In the genomic region with DNA sequence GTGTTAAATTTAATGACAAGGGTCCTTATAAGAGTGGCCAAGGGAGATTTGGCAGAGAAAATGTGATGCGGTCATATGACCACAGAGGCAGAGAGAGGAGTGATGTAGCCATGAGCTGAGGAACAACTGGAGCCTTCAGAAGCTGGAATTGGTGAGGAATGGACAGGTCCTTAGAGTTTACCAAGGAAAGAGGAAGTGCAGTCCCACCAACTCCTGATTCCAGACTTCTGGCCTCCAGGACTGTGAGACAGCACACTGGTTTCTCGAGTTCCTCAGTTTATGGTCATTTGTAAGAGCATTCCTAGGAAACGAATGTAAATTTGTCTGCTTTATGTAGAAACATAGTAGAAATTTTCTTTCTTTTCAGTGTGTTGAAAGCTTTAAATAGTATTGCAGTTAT, we compare ENCODE assay signal across 26 cellular contexts.
"Had no signal": no experiment of that assay in that cellular context is flagged by ENCODE, and none has a peak within 500 bp of the region (broad histone marks: within the 10 kb centered on the region; RNA-seq: fewer than 3 reads in every experiment).

No MANE protein-coding gene starts in this region.

- H3K27me3 Mint-ChIP-seq: activated B cell treated with CpG ODN at 0.5 μM for 24 hours; activated naive CD8-positive, alpha-beta T cell; central memory CD8-positive, alpha-beta T cell; natural killer cell treated with Interleukin-12 subunit alpha and Interleukin-12 subunit beta and Interleukin-15 and Interleukin-18, amount 100 ng/mL, for 72 hours had no signal

- H3K27ac ChIP-seq: adrenal gland, ascending aorta, brain microvascular endothelial cell, esophagus squamous epithelium, heart left ventricle, left lung, neutrophil, pancreas, psoas muscle, right atrium auricular region had no signal

- H3K27me3 ChIP-seq: adrenal gland, ascending aorta, brain microvascular endothelial cell, esophagus squamous epithelium, heart left ventricle, left lung, neutrophil, pancreas, right atrium auricular region had no signal

- DNase-seq: activated B cell treated with CpG ODN at 0.5 μM for 24 hours; activated CD4-positive, alpha-beta T cell treated with anti-CD3 and anti-CD28 coated beads for 4 hours; activated CD4-positive, alpha-beta T cell treated with anti-CD3 and anti-CD28 coated beads, Interleukin-2, amount 50 U/mL, for 48 hours; activated CD8-positive, alpha-beta memory T cell treated with anti-CD3 and anti-CD28 coated beads, Interleukin-2, amount 50 U/mL, for 48 hours; activated naive CD4-positive, alpha-beta T cell; activated T-cell treated with anti-CD3 and anti-CD28 coated beads, Interleukin-2, amount 50 U/mL, for 4 hours; adrenal gland; brain microvascular endothelial cell; esophagus squamous epithelium; heart left ventricle; kidney glomerular epithelial cell; left lung; midbrain; pancreas; psoas muscle; stimulated activated CD4-positive, alpha-beta T cell treated with anti-CD3 and anti-CD28 coated beads, Interleukin-4, amount 100 ng/mL, for 24 hours; stimulated activated naive CD4-positive, alpha-beta T cell treated with Interleukin-2 at 50 U/mL for 16 hours; T-helper 9 cell had no signal

- H3K9me3 ChIP-seq: adrenal gland, ascending aorta, esophagus squamous epithelium, left lung, neutrophil, pancreas, psoas muscle, right atrium auricular region had no signal

- H3K36me3 Mint-ChIP-seq: activated naive CD8-positive, alpha-beta T cell; natural killer cell treated with Interleukin-12 subunit alpha and Interleukin-12 subunit beta and Interleukin-15 and Interleukin-18, amount 100 ng/mL, for 72 hours had no signal

- ATAC-seq: activated T-cell treated with anti-CD3 and anti-CD28 coated beads, Interleukin-2, amount 50 U/mL, for 4 hours; heart left ventricle; left lung; natural killer cell treated with Interleukin-12 subunit alpha and Interleukin-12 subunit beta and Interleukin-15 and Interleukin-18, amount 100 ng/mL, for 72 hours; pancreas; psoas muscle had no signal

- H3K4me1 Mint-ChIP-seq: activated B cell treated with CpG ODN at 0.5 μM for 24 hours; central memory CD8-positive, alpha-beta T cell had no signal

- H3K4me3 Mint-ChIP-seq: activated B cell treated with CpG ODN at 0.5 μM for 24 hours; activated naive CD8-positive, alpha-beta T cell; activated T-cell treated with anti-CD3 and anti-CD28 coated beads, Interleukin-2, amount 50 U/mL, for 4 hours; central memory CD8-positive, alpha-beta T cell; natural killer cell treated with Interleukin-12 subunit alpha and Interleukin-12 subunit beta and Interleukin-15 and Interleukin-18, amount 100 ng/mL, for 72 hours had no signal

- H3K36me3 ChIP-seq: adrenal gland, ascending aorta, brain microvascular endothelial cell, esophagus squamous epithelium, heart left ventricle, left lung, neutrophil, pancreas, right atrium auricular region had no signal

- H3K27ac Mint-ChIP-seq: activated B cell treated with CpG ODN at 0.5 μM for 24 hours; activated naive CD8-positive, alpha-beta T cell; activated T-helper 2 cell treated with anti-CD3 and anti-CD28 coated beads, Interferon-gamma antibody, Interleukin-2, Interleukin-4, amounts not matched to agents 10 μg/mL and 5 μg/mL and 100 μg/mL, durations not matched to agents 14 hours and 24 hours and 36 hours; natural killer cell treated with Interleukin-12 subunit alpha and Interleukin-12 subunit beta and Interleukin-15 and Interleukin-18, amount 100 ng/mL, for 72 hours had no signal

- H3K9me3 Mint-ChIP-seq: activated B cell treated with CpG ODN at 0.5 μM for 24 hours had no signal

- H3K4me3 ChIP-seq: adrenal gland, ascending aorta, esophagus squamous epithelium, heart left ventricle, left lung, lung, pancreas, psoas muscle, right atrium auricular region had no signal

- H3K4me1 ChIP-seq: adrenal gland, ascending aorta, esophagus squamous epithelium, heart left ventricle, left lung, pancreas, psoas muscle, right atrium auricular region had no signal
